33 cellular contexts compared by ENCODE assay signal in genomic region chr10:120019568-120019967, GRCh38.
"Had no signal": no experiment of that assay in that cellular context is flagged by ENCODE, and none has a peak within 500 bp of the region (broad histone marks: within the 10 kb centered on the region; RNA-seq: fewer than 3 reads in every experiment).

No MANE protein-coding gene starts in this region.

- H3K4me3 ChIP-seq: PC-9 had no signal

- H3K27ac ChIP-seq: PC-9, RWPE1, VCaP had no signal

- ATAC-seq: activated naive CD8-positive, alpha-beta T cell treated with anti-CD3 and anti-CD28 coated beads, Interleukin-2, amount 50 U/mL, for 24 hours; Right ventricle myocardium inferior; SK-N-SH treated with all-trans-retinoic acid at 6 μM for 48 hours had no signal

- DNase-seq: activated B cell treated with CpG ODN at 0.5 μM for 24 hours; activated CD4-positive, alpha-beta memory T cell treated with anti-CD3 and anti-CD28 coated beads for 36 hours; activated CD4-positive, alpha-beta T cell treated with anti-CD3 and anti-CD28 coated beads for 4 hours; activated CD4-positive, alpha-beta T cell treated with anti-CD3 and anti-CD28 coated beads, Interleukin-2, amount 50 U/mL, for 1 hour; activated CD4-positive, CD25-positive, alpha-beta regulatory T cell treated with anti-CD3 and anti-CD28 coated beads, Interleukin-2, amount 50 U/mL, for 72 hours; activated CD8-positive, alpha-beta memory T cell treated with anti-CD3 and anti-CD28 coated beads, Interleukin-2, amount 50 U/mL, for 4 hours; activated effector memory CD4-positive, alpha-beta T cell treated with Interleukin-2 at 50 U/mL for 16 hours; activated naive CD4-positive, alpha-beta T cell treated with anti-CD3 and anti-CD28 coated beads, Interleukin-2, amount 10 ng/mL, durations not matched to agents 7 days and 5 days; activated naive CD8-positive, alpha-beta T cell treated with anti-CD3 and anti-CD28 coated beads, Interleukin-2, amount 50 U/mL, for 24 hours; activated T-cell treated with anti-CD3 and anti-CD28 coated beads for 4 hours; activated T-cell treated with anti-CD3 and anti-CD28 coated beads, Interleukin-2, amount 50 U/mL, for 48 hours; anterior cingulate cortex; cerebellar nuclear complex; Karpas-422; KBM-7; NCI-H2029; NCI-H2107; NCI-H2227 treated with DMSO at 0.1 percent for 48 hours; NCI-H446; NCI-H82; PC-9; SIG-M5; SW 1271; T-helper 1 cell; T-helper 2 cell; T-helper 9 cell had no signal

- FAIRE-seq: bronchial epithelial cell, colon, RCC 7860 had no signal
